ENCODE assay signal across 8 cellular contexts in the genomic region with DNA sequence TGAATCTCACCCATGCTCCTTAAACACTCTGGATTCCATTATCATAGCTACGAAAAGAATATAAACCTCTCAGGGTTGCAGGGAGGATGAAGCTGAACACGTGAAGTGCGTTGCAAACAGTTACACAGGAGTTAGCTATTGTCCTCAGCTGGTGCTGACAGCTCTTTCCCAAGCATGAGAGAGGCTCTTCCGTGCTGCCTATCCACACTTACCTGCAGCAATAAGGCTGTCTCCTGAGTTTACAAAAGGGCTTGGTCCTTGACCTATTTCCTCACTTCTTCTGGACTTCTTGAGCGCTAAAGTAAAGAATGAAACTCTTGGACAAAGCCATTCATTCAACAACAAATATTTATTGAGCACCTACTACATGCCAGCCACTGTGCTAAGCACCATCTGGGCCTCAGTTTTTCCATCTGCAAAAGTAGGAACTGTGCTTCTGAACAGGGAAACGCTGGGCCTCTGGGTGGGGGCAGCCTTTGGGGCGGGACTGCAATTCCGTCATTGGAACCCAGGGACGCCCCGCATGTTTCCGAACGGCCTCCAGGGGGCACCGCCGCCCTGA. TPM values are rescaled to one million over a fixed set of nuclear protein-coding genes. Genes with fewer than 3 reads are reported as not detected.
DNase-seq lines count a peak whose midpoint lies in the region; ATAC-seq and TF ChIP-seq lines count a peak whose summit lies in the region.

No MANE protein-coding gene starts in this region.

- TF ChIP-seq CTCF in GM06990 (IDR thresholded peaks at IDR 0.05; ENCODE audit: insufficient read depth, low read length, poor library complexity, severe bottlenecking) (peak; percentile 87), heart left ventricle (IDR thresholded peaks at IDR 0.05) (peak in 10 of 12 donors; percentile 65 to 85 (median 74)), uterus (IDR thresholded peaks at IDR 0.05) (peak in 3 of 4 experiments; percentile 69 to 73 (median 72))

- TF ChIP-seq POLR2A in heart left ventricle (IDR thresholded peaks at IDR 0.05) (no peak), uterus (IDR thresholded peaks at IDR 0.05) (no peak)

- no peak for DNase-seq in GM06990 (ENCODE audit: extremely low read depth, insufficient read length)
- DNase-seq in SJCRH30: peak; percentile 88 to 91
- peak; percentile 82 for DNase-seq in activated naive CD8-positive, alpha-beta T cell treated with anti-CD3 and anti-CD28 coated beads, Interleukin-2, amount 50 U/mL, for 16 hours (ENCODE audit: low read depth, low spot score)
- DNase-seq in heart left ventricle: peak; percentile 92 to 94 (median 93)
- peak; percentile 57 for DNase-seq in pulmonary artery endothelial cell (ENCODE audit: low read depth, low spot score)
- peak; percentile 92 for DNase-seq in uterus
- no peak for DNase-seq in A172 (ENCODE audit: low spot score)

- intact Hi-C loops in heart left ventricle (cut with DNase I): loop anchor here (2.0 to 10.0 kb wide), 12 partner anchors 69 to 169 kb away; a partner anchor contains a TSS
- intact Hi-C loops in uterus (cut with DNase I; ENCODE audit: low total_unique reads): no loop called here

- H3K4me3 ChIP-seq in GM06990 (replicated peaks; ENCODE audit: low read depth, low read length) (peak overlapping the region; percentile 77), SJCRH30 (peak overlapping the region; percentile 77), heart left ventricle (peak overlapping the region; percentile 61 to 89 (median 80)), uterus (peak overlapping the region; percentile 78 to 90)

- no peaks in the 10 kb centered on the region for H3K4me1 ChIP-seq in SJCRH30
- H3K4me1 ChIP-seq in heart left ventricle: peaks cover 0 to 30% (median 14%) of the 10 kb centered on the region in 12 donors
- H3K4me1 ChIP-seq in uterus: peaks cover 0 to 7% of the 10 kb centered on the region in 2 donors

- peak overlapping the region; percentile 87 for H3K27ac ChIP-seq in SJCRH30
- peak overlapping the region; percentile 92 to 100 (median 99) for H3K27ac ChIP-seq in heart left ventricle
- peak overlapping the region; percentile 100 for H3K27ac ChIP-seq in uterus

- WGBS in heart left ventricle, 4 donors: 20 to 26% (median 24%) methylated on average over 13 to 14 of the region's 14 CpGs

- H3K9me3 ChIP-seq in SJCRH30 (replicated peaks) (no peaks in the 10 kb centered on the region), heart left ventricle (no peaks in the 10 kb centered on the region), uterus (no peaks in the 10 kb centered on the region)

- H3K36me3 ChIP-seq in GM06990 (ENCODE audit: control insufficient read depth, insufficient read depth, low read length) (no peaks in the 10 kb centered on the region; the same call in 1 of the 2 replicates), SJCRH30 (0 out of 2 replicates have a peak, but pooled peaks cover 2% of the 10 kb centered on the region), heart left ventricle (peaks cover 0 to 8% (median 0%) of the 10 kb centered on the region in 9 donors), uterus (no peaks in the 10 kb centered on the region)

- H3K27me3 ChIP-seq in GM06990 (replicated peaks; ENCODE audit: control insufficient read depth, insufficient read depth, low read length): no peaks in the 10 kb centered on the region
- H3K27me3 ChIP-seq in SJCRH30: no peaks in the 10 kb centered on the region
- no peaks in the 10 kb centered on the region for H3K27me3 ChIP-seq in heart left ventricle
- no peaks in the 10 kb centered on the region for H3K27me3 ChIP-seq in uterus

- ATAC-seq in HG03103 (IDR thresholded peaks at IDR 0.05; ENCODE audit: low read depth, unreplicated experiment): peak; percentile 54
- ATAC-seq in heart left ventricle: peak; percentile 87 to 96 (median 92)

RNA-seq across cellular contexts. Expression of a gene that starts 0.7 kb away (rescaled TPM):
- total RNA-seq in SJCRH30 (2014; rRNA removed; shearing (Covaris generic)): 80.9 and 94.8 TPM in 2 replicates
- total RNA-seq in heart left ventricle: 100 to 1,000 TPM in 7 of 9 donors, 10 to 100 TPM in 2; 90.3 to 241 (median 116) TPM
- polyA plus RNA-seq in heart left ventricle: 100 to 1,000 TPM; 126 to 158 TPM
- total RNA-seq in pulmonary artery endothelial cell: 93.5 and 124 TPM in 2 replicates
- total RNA-seq in uterus: 100 to 1,000 TPM in 2 of 4 donors, 10 to 100 TPM in 2; 63.5 to 120 (median 93.8) TPM
- 170 and 196 TPM in 2 replicates for total RNA-seq in A172 (2014; rRNA removed; shearing (Covaris generic))

RNA-seq across cellular contexts. Expression of a gene that starts 14.0 kb away (rescaled TPM):
- total RNA-seq in SJCRH30 (2014; rRNA removed; shearing (Covaris generic)): 13.8 and 14.8 TPM in 2 replicates
- 10 to 100 TPM; 12.7 to 33.0 (median 17.9) TPM for total RNA-seq in heart left ventricle
- polyA plus RNA-seq in heart left ventricle: 10 to 100 TPM; 14.8 to 29.5 TPM
- total RNA-seq in pulmonary artery endothelial cell: 8.2 and 10.5 TPM in 2 replicates
- 10 to 100 TPM; 13.1 to 27.6 (median 20.6) TPM for total RNA-seq in uterus
- total RNA-seq in A172 (2014; rRNA removed; shearing (Covaris generic)): 13.4 and 31.2 TPM in 2 replicates

RNA-seq across cellular contexts. Expression of a gene that starts 16.4 kb away (rescaled TPM):
- 0.43 and 0.51 TPM in 2 replicates for total RNA-seq in SJCRH30 (2014; rRNA removed; shearing (Covaris generic))
- total RNA-seq in heart left ventricle (10 to 100 TPM in 1 of 9 donors, 1 to 10 TPM in 7, under 1 TPM in 1; 0.87 to 33.4 (median 1.5) TPM), pulmonary artery endothelial cell (0.40 and 1.1 TPM in 2 replicates), uterus (1 to 10 TPM in 1 of 4 donors, under 1 TPM in 1, not detected in 2; 0.90 to 3.7 TPM)
- polyA plus RNA-seq in heart left ventricle: 1 to 10 TPM; 1.6 to 2.0 TPM
- total RNA-seq in A172 (2014; rRNA removed; shearing (Covaris generic)): 0.50 and 0.59 TPM in 2 replicates

RNA-seq across cellular contexts. Expression of a gene that starts 27.8 kb away (rescaled TPM):
- total RNA-seq in SJCRH30 (2014; rRNA removed; shearing (Covaris generic)): 15.0 TPM in 2 replicates
- total RNA-seq in heart left ventricle (1 to 10 TPM; 4.3 to 9.1 (median 6.2) TPM), pulmonary artery endothelial cell (9.4 and 11.4 TPM in 2 replicates), uterus (10 to 100 TPM in 1 of 4 donors, 1 to 10 TPM in 3; 1.5 to 22.3 (median 7.9) TPM)
- 10 to 100 TPM in 1 of 2 donors, 1 to 10 TPM in 1; 4.8 to 14.6 TPM for polyA plus RNA-seq in heart left ventricle
- 44.0 and 52.3 TPM in 2 replicates for total RNA-seq in A172 (2014; rRNA removed; shearing (Covaris generic))

RNA-seq across cellular contexts. Expression of a gene that starts 41.3 kb away (rescaled TPM):
- not detected in 2 replicates for total RNA-seq in SJCRH30 (2014; rRNA removed; shearing (Covaris generic))
- total RNA-seq in heart left ventricle: not detected
- polyA plus RNA-seq in heart left ventricle: not detected
- not detected in 2 replicates for total RNA-seq in pulmonary artery endothelial cell
- total RNA-seq in uterus: under 1 TPM in 1 of 4 donors, not detected in 3; under 0.01 TPM
- not detected in 2 replicates for total RNA-seq in A172 (2014; rRNA removed; shearing (Covaris generic))

Comparison
In these comparisons a context has a peak if more than half of its experiments do, and no peak if none do; other contexts are left out.
1. DNase-seq: peak in SJCRH30 (2 of 2), activated naive CD8-positive, alpha-beta T cell treated with anti-CD3 and anti-CD28 coated beads, Interleukin-2, amount 50 U/mL, for 16 hours (single experiment), heart left ventricle (5 of 5), pulmonary artery endothelial cell (single experiment) and uterus (2 of 2); none in GM06990 (single experiment) and A172 (single experiment).
2. Peak in every context shown above with its lines, with median percentiles within 50 percentile points of each other: H3K4me3 ChIP-seq, CTCF ChIP-seq and H3K27ac ChIP-seq.